In genomic region chr20:1893721-1894470, GRCh38 we compare ENCODE assay signal across 8 cellular contexts. TPM values are rescaled to one million over a fixed set of nuclear protein-coding genes. Genes with fewer than 3 reads are reported as not detected.
DNase-seq lines count a peak whose midpoint lies in the region; ATAC-seq, FAIRE-seq and TF ChIP-seq lines count a peak whose summit lies in the region.

No MANE protein-coding gene starts in this region.

- H3K36me3 Mint-ChIP-seq in T-helper 1 cell treated with Interleukin-12 subunit alpha and Interleukin-12 subunit beta and Interleukin-4 antibody, amounts not matched to agents 30 μg/mL and 1 μg/mL, for 36 hours (ENCODE audit: low read depth) = no peaks in the 10 kb centered on the region

- H3K9me3 Mint-ChIP-seq in T-helper 1 cell treated with Interleukin-12 subunit alpha and Interleukin-12 subunit beta and Interleukin-4 antibody, amounts not matched to agents 30 μg/mL and 1 μg/mL, for 36 hours = no peaks in the 10 kb centered on the region

- peak overlapping the region; percentile 17 for H3K4me3 Mint-ChIP-seq in T-helper 1 cell treated with Interleukin-12 subunit alpha and Interleukin-12 subunit beta and Interleukin-4 antibody, amounts not matched to agents 30 μg/mL and 1 μg/mL, for 36 hours

- no peaks in the 10 kb centered on the region for H3K9me3 ChIP-seq in lung (ENCODE audit: control insufficient read depth in 2 of 2, insufficient read depth in 1 of 2, low read length in 1 of 2)
- H3K9me3 ChIP-seq in tibial artery = no peaks in the 10 kb centered on the region

- H3K4me1 ChIP-seq in lung (ENCODE audit: control insufficient read depth in 2 of 2, insufficient read depth in 2 of 2, low read length in 2 of 2) = peaks cover 0 to 5% of the 10 kb centered on the region in 2 donors
- H3K4me1 ChIP-seq in tibial artery = peaks cover 0 to 76% (median 53%) of the 10 kb centered on the region in 4 donors

- no peaks in the 10 kb centered on the region for H3K36me3 ChIP-seq in bronchial epithelial cell (ENCODE audit: control insufficient read depth, insufficient read depth, low read length)
- H3K36me3 ChIP-seq in lung (ENCODE audit: control insufficient read depth in 2 of 2, insufficient read depth in 2 of 2, low read length in 2 of 2) = no peaks in the 10 kb centered on the region
- no peaks in the 10 kb centered on the region for H3K36me3 ChIP-seq in tibial artery

- WGBS in lung, 2 donors = 7 to 14% methylated on average over 48 to 54 of the region's 54 CpGs

- intact Hi-C loops in tibial artery (cut with DNase I; ENCODE audit: low total_unique reads) = loop anchor here (5.0 kb wide), 2 partner anchors 77 to 92 kb away; no protein-coding TSS in a partner anchor

- H3K27ac Mint-ChIP-seq in T-helper 1 cell treated with Interleukin-12 subunit alpha and Interleukin-12 subunit beta and Interleukin-4 antibody, amounts not matched to agents 30 μg/mL and 1 μg/mL, for 36 hours = no peak overlapping the region

- TF ChIP-seq CTCF in bronchial epithelial cell (IDR thresholded peaks at IDR 0.05; ENCODE audit: insufficient read depth, low read length, severe bottlenecking) = no peak
- no peak for TF ChIP-seq CTCF in lung (IDR thresholded peaks at IDR 0.05; ENCODE audit: control extremely low read depth, extremely low read depth)
- no peak for TF ChIP-seq CTCF in tibial artery (IDR thresholded peaks at IDR 0.05)

- peak overlapping the region; percentile 81 to 94 for H3K27ac ChIP-seq in lung (ENCODE audit: low read depth in 1 of 2, low read length in 1 of 2)
- H3K27ac ChIP-seq in tibial artery = peak overlapping the region; percentile 88 to 97

- peak overlapping the region; percentile 60 for H3K4me3 ChIP-seq in bronchial epithelial cell (ENCODE audit: low read depth, low read length)
- H3K4me3 ChIP-seq in lung = peak overlapping the region; percentile 36
- H3K4me3 ChIP-seq in tibial artery = peak overlapping the region; percentile 57 to 72

- ATAC-seq in lung (ENCODE audit: insufficient read depth, low FRiP score) = peak; percentile 12
- ATAC-seq in HG03460 (IDR thresholded peaks at IDR 0.05; ENCODE audit: unreplicated experiment) = no peak
- ATAC-seq in GM21390 (IDR thresholded peaks at IDR 0.05; ENCODE audit: unreplicated experiment) = no peak

- FAIRE-seq in bronchial epithelial cell (lab: Jason Lieb, UNC) = no peak

- H3K27me3 ChIP-seq in bronchial epithelial cell (ENCODE audit: control insufficient read depth, insufficient read depth, low read length) (no peaks in the 10 kb centered on the region), lung (ENCODE audit: control insufficient read depth, insufficient read depth) (no peaks in the 10 kb centered on the region), tibial artery (no peaks in the 10 kb centered on the region)

- DNase-seq in T-helper 1 cell = no peak
- DNase-seq in bronchial epithelial cell (ENCODE audit: low read depth) = no peak
- DNase-seq in lung (ENCODE audit: low spot score) = peak; percentile 63
- DNase-seq in tibial artery = peak in 1 of 2 donors; percentile 65
- DNase-seq in NAMALWA (ENCODE audit: low spot score) = no peak

- peaks cover 72% of the 10 kb centered on the region for H3K27me3 Mint-ChIP-seq in T-helper 1 cell treated with Interleukin-12 subunit alpha and Interleukin-12 subunit beta and Interleukin-4 antibody, amounts not matched to agents 30 μg/mL and 1 μg/mL, for 36 hours (ENCODE audit: low read depth)

- H3K4me1 Mint-ChIP-seq in T-helper 1 cell treated with Interleukin-12 subunit alpha and Interleukin-12 subunit beta and Interleukin-4 antibody, amounts not matched to agents 30 μg/mL and 1 μg/mL, for 36 hours (ENCODE audit: low read depth) = no peaks in the 10 kb centered on the region

RNA-seq across cellular contexts. Expression of gene SIRPA, which starts 1.3 kb away (rescaled TPM):
- 5.0 and 6.8 TPM in 2 replicates for total RNA-seq in bronchial epithelial cell
- total RNA-seq in lung = 10 to 100 TPM; 16.6 to 79.9 TPM
- 100 to 1,000 TPM in 1 of 2 donors, 10 to 100 TPM in 1; 25.3 to 123 TPM for polyA plus RNA-seq in lung
